Comparison of ENCODE assay signal across 9 cellular contexts in genomic region chrX:44344194-44344593, GRCh38. TPM values are rescaled to one million over a fixed set of nuclear protein-coding genes. Genes with fewer than 3 reads are reported as not detected.
DNase-seq lines count a peak whose midpoint lies in the region; FAIRE-seq and TF ChIP-seq lines count a peak whose summit lies in the region.
"Had no signal": no experiment of that assay in that cellular context is flagged by ENCODE, and none has a peak within 500 bp of the region (broad histone marks: within the 10 kb centered on the region; RNA-seq: fewer than 3 reads in every experiment).

No MANE protein-coding gene starts in this region.

- no peak for FAIRE-seq in keratinocyte (lab: Jason Lieb, UNC)

- H3K27me3 ChIP-seq in BLaER1 treated with 17β-estradiol and CSF1 and Interleukin-3, amounts not matched to agents 10 nM and 100 nM: no peaks in the 10 kb centered on the region
- H3K27me3 ChIP-seq in keratinocyte (ENCODE audit: control insufficient read depth, extremely low read depth, insufficient read depth, low read length): no peaks in the 10 kb centered on the region

- no peak overlapping the region for H2AFZ ChIP-seq in keratinocyte (ENCODE audit: control insufficient read depth, low read length)

- peak overlapping the region in 10 of 11 experiments; percentile 44 to 98 (median 90); a peak in 20 of 22 replicates for H3K27ac ChIP-seq in BLaER1 treated with 17β-estradiol and CSF1 and Interleukin-3, amounts not matched to agents 10 nM and 100 nM
- H3K27ac ChIP-seq in keratinocyte (ENCODE audit: control insufficient read depth, insufficient read depth, low read length): no peak overlapping the region
- H3K27ac ChIP-seq: SK-N-MC had no signal

- dilution Hi-C loops in keratinocyte (cut with MboI; ENCODE audit: extremely low pct_ligation_motif_present, low sequenced_read_pairs): no loop called here

- DNase-seq in Kasumi-1 (lab: John Stamatoyannopoulos, UW) (peak; percentile 15 to 28), keratinocyte (ENCODE audit: low read depth, low spot score) (no peak), RKO (ENCODE audit: low spot score) (no peak), G401 (ENCODE audit: low spot score) (no peak), DMS79 (lab: John Stamatoyannopoulos, UW) (no peak)
- peak; percentile 14 to 30 for DNase-seq in activated T-helper 1 cell treated with anti-CD3 and anti-CD28 coated beads, Interleukin-2, amount 50 U/mL, for 16 hours (ENCODE audit: low read depth in 1 of 2, low spot score in 1 of 2)
- DNase-seq in stimulated activated CD8-positive, alpha-beta memory T cell treated with anti-CD3 and anti-CD28 coated beads, Interleukin-15, amount 100 ng/mL, for 24 hours (ENCODE audit: low read depth): peak; percentile 4

- peak overlapping the region; percentile 47 to 73 (median 64) for H3K4me3 ChIP-seq in BLaER1 treated with 17β-estradiol and CSF1 and Interleukin-3, amounts not matched to agents 10 nM and 100 nM
- H3K4me3 ChIP-seq in keratinocyte (ENCODE audit: control insufficient read depth in 2 of 3, extremely low read depth in 1 of 3, insufficient read depth in 2 of 3, low read depth in 1 of 3, low read length in 3 of 3): no peak overlapping the region
- H3K4me3 ChIP-seq: SK-N-MC had no signal

- H3K9ac ChIP-seq in BLaER1 treated with 17β-estradiol and CSF1 and Interleukin-3, amounts not matched to agents 10 nM and 100 nM: peak overlapping the region; percentile 42 to 86 (median 81); a peak in 21 of 22 replicates
- H3K9ac ChIP-seq in keratinocyte (ENCODE audit: control insufficient read depth, extremely low read depth, insufficient read depth, low read length): no peak overlapping the region

- H3K4me1 ChIP-seq in BLaER1 treated with 17β-estradiol and CSF1 and Interleukin-3, amounts not matched to agents 10 nM and 100 nM: peaks cover 14 to 51% (median 44%) of the 10 kb centered on the region in 10 experiments
- H3K4me1 ChIP-seq in keratinocyte (ENCODE audit: control insufficient read depth, extremely low read depth, insufficient read depth, low read length): no peaks in the 10 kb centered on the region

- no peaks in the 10 kb centered on the region for H3K36me3 ChIP-seq in BLaER1 treated with 17β-estradiol and CSF1 and Interleukin-3, amounts not matched to agents 10 nM and 100 nM
- no peaks in the 10 kb centered on the region for H3K36me3 ChIP-seq in keratinocyte (ENCODE audit: control insufficient read depth in 2 of 2, extremely low read depth in 1 of 2, insufficient read depth in 2 of 2, low read length in 2 of 2)

- in situ Hi-C loops in G401 (cut with HindIII; ENCODE audit: low sequenced_read_pairs): no loop called here

- TF ChIP-seq CTCF in keratinocyte (optimal IDR thresholded peaks at IDR 0.05 in 1 of 3, IDR thresholded peaks at IDR 0.05 in 1 of 3, conservative IDR thresholded peaks at IDR 0.05 in 1 of 3; ENCODE audit: extremely low read depth in 1 of 3, insufficient read depth in 2 of 3, low read length in 3 of 3): no peak

- no peaks in the 10 kb centered on the region for H3K9me1 ChIP-seq in keratinocyte (ENCODE audit: control insufficient read depth, extremely low read depth, insufficient read depth, low read length)

- H4K20me1 ChIP-seq in BLaER1 treated with 17β-estradiol and CSF1 and Interleukin-3, amounts not matched to agents 10 nM and 100 nM: no peaks in the 10 kb centered on the region
- no peaks in the 10 kb centered on the region for H4K20me1 ChIP-seq in keratinocyte (ENCODE audit: control insufficient read depth, extremely low read depth, insufficient read depth, low read length)

- peak overlapping the region; percentile 69 to 96 (median 83) for H3K4me2 ChIP-seq in BLaER1 treated with 17β-estradiol and CSF1 and Interleukin-3, amounts not matched to agents 10 nM and 100 nM
- peak overlapping the region; percentile 76 for H3K4me2 ChIP-seq in keratinocyte (ENCODE audit: control insufficient read depth, extremely low read depth, insufficient read depth, low read depth, low read length)

- no peaks in the 10 kb centered on the region; a peak in 1 of 22 replicates for H3K9me3 ChIP-seq in BLaER1 treated with 17β-estradiol and CSF1 and Interleukin-3, amounts not matched to agents 10 nM and 100 nM (replicated peaks in 1 of 11)
- H3K9me3 ChIP-seq in keratinocyte (ENCODE audit: control insufficient read depth, low read depth, low read length): no peaks in the 10 kb centered on the region

- no peaks in the 10 kb centered on the region for H3K79me2 ChIP-seq in keratinocyte (ENCODE audit: control insufficient read depth, insufficient read depth, low read length)

RNA-seq across cellular contexts. Expression of gene EFHC2, which starts 0.7 kb away (rescaled TPM):
- polyA plus RNA-seq in keratinocyte: 0.59 to 0.98 TPM (median 0.98 TPM) in 3 replicates
- not detected for polyA plus RNA-seq in keratinocyte (2011; ENCODE audit: low read depth)
- 0.57 and 0.80 TPM in 2 replicates for polyA plus RNA-seq in keratinocyte (2011; cell fraction: cytosol; rRNA removed)
- 0.84 and 0.89 TPM in 2 replicates for polyA plus RNA-seq in keratinocyte (2011; cell fraction: nucleus; rRNA removed)
- polyA plus RNA-seq in keratinocyte (2012; ENCODE audit: low replicate concordance): 0.20 and 0.53 TPM in 2 replicates
- polyA minus RNA-seq in keratinocyte: 0.38 to 0.86 TPM in 2 of 3 replicates, not detected in the other
- polyA minus RNA-seq in keratinocyte (2011; cell fraction: cytosol; rRNA and poly(A)+ RNA removed): not detected
- 0.53 and 1.1 TPM in 2 replicates for polyA minus RNA-seq in keratinocyte (2011; cell fraction: nucleus; rRNA and poly(A)+ RNA removed)
- not detected in 2 replicates for total RNA-seq in G401 (2014; rRNA removed; shearing (Covaris generic))

Comparison
In these comparisons a context has a peak if more than half of its experiments do, and no peak if none do; other contexts are left out.
1. H3K4me3 ChIP-seq: peak in BLaER1 treated with 17β-estradiol and CSF1 and Interleukin-3, amounts not matched to agents 10 nM and 100 nM (10 of 10); none in keratinocyte (0 of 3).
2. DNase-seq: peak in Kasumi-1 (2 of 2), activated T-helper 1 cell treated with anti-CD3 and anti-CD28 coated beads, Interleukin-2, amount 50 U/mL, for 16 hours (2 of 2) and stimulated activated CD8-positive, alpha-beta memory T cell treated with anti-CD3 and anti-CD28 coated beads, Interleukin-15, amount 100 ng/mL, for 24 hours (single experiment); none in keratinocyte (single experiment), RKO (single experiment), G401 (single experiment) and DMS79 (single experiment).